ENCODE assay signal across 25 cellular contexts in genomic region chr12:88273450-88273849, GRCh38.
"Had no signal": no experiment of that assay in that cellular context is flagged by ENCODE, and none has a peak within 500 bp of the region (broad histone marks: within the 10 kb centered on the region; RNA-seq: fewer than 3 reads in every experiment).

No MANE protein-coding gene starts in this region.

- DNase-seq: colonic mucosa; cortex of kidney; dermis blood vessel endothelial cell; dorsolateral prefrontal cortex; effector CD4-positive, alpha-beta T cell; effector CD8-positive, alpha-beta T cell; effector memory CD4-positive, alpha-beta T cell; effector memory CD8-positive, alpha-beta T cell; endodermal cell; erythroblast; esophagus squamous epithelium; foreskin fibroblast; foreskin keratinocyte; foreskin melanocyte; gastrocnemius medialis; head of caudate nucleus; heart left ventricle; heart right ventricle had no signal

- H3K27ac Mint-ChIP-seq: dendritic cell treated with granulocyte-macrophage colony-stimulating factor and Interleukin-4, amounts not matched to agents 40 ng/mL and 50 ng/mL, for 4 days; effector memory CD8-positive, alpha-beta T cell; endodermal cell had no signal

- H3K4me3 ChIP-seq: colonic mucosa, coronary artery, dorsolateral prefrontal cortex, esophagus muscularis mucosa, esophagus squamous epithelium, gastrocnemius medialis, gastroesophageal sphincter, heart left ventricle, heart right ventricle, hepatocyte had no signal

- ATAC-seq: effector memory CD8-positive, alpha-beta T cell; esophagus mucosa; foreskin keratinocyte; gastrocnemius medialis; gastroesophageal sphincter; heart left ventricle; heart right ventricle had no signal

- H3K27me3 Mint-ChIP-seq: dendritic cell treated with granulocyte-macrophage colony-stimulating factor and Interleukin-4, amounts not matched to agents 40 ng/mL and 50 ng/mL, for 4 days; effector memory CD8-positive, alpha-beta T cell had no signal

- H3K4me1 ChIP-seq: colonic mucosa, esophagus squamous epithelium, foreskin keratinocyte, gastrocnemius medialis, heart left ventricle, heart right ventricle had no signal

- H3K27ac ChIP-seq: colonic mucosa, coronary artery, dorsolateral prefrontal cortex, epithelial cell of prostate, esophagus muscularis mucosa, esophagus squamous epithelium, foreskin keratinocyte, gastrocnemius medialis, gastroesophageal sphincter, heart left ventricle, heart right ventricle, hepatocyte had no signal

- H3K9me3 ChIP-seq: colonic mucosa, esophagus muscularis mucosa, esophagus squamous epithelium, gastrocnemius medialis, gastroesophageal sphincter had no signal

- H3K4me2 ChIP-seq: hepatocyte had no signal

- H3K4me1 Mint-ChIP-seq: endodermal cell had no signal

- H3K4me3 Mint-ChIP-seq: dendritic cell treated with granulocyte-macrophage colony-stimulating factor and Interleukin-4, amounts not matched to agents 40 ng/mL and 50 ng/mL, for 4 days; effector memory CD8-positive, alpha-beta T cell; endodermal cell had no signal

- H3K27me3 ChIP-seq: colonic mucosa, dorsolateral prefrontal cortex, esophagus muscularis mucosa, esophagus squamous epithelium, foreskin keratinocyte, gastrocnemius medialis, gastroesophageal sphincter, heart left ventricle, heart right ventricle, hepatocyte had no signal

- H3K36me3 ChIP-seq: colonic mucosa, esophagus muscularis mucosa, esophagus squamous epithelium, gastrocnemius medialis, gastroesophageal sphincter, heart left ventricle, heart right ventricle had no signal

- H3K79me2 ChIP-seq: hepatocyte had no signal

- H3K9me3 Mint-ChIP-seq: dendritic cell treated with granulocyte-macrophage colony-stimulating factor and Interleukin-4, amounts not matched to agents 40 ng/mL and 50 ng/mL, for 4 days; endodermal cell had no signal

- H2AFZ ChIP-seq: hepatocyte had no signal
